In genomic region chr20:57476641-57477461, GRCh38 we compare ENCODE assay signal across 17 cellular contexts.
DNase-seq lines count a peak whose midpoint lies in the region; ATAC-seq and TF ChIP-seq lines count a peak whose summit lies in the region.
"Had no signal": no experiment of that assay in that cellular context is flagged by ENCODE, and none has a peak within 500 bp of the region (broad histone marks: within the 10 kb centered on the region; RNA-seq: fewer than 3 reads in every experiment).

No MANE protein-coding gene starts in this region.

- no peaks in the 10 kb centered on the region for H3K9me3 Mint-ChIP-seq in memory B cell
- no peaks in the 10 kb centered on the region for H3K9me3 Mint-ChIP-seq in stimulated activated naive B cell treated with anti-CD40 and anti-IgM and Interleukin-4, amounts not matched to agents 10 μg/mL and 1 μg/mL and 100 μg/mL, for 72 hours
- H3K9me3 Mint-ChIP-seq: activated CD4-positive, alpha-beta T cell treated with anti-CD3 and anti-CD28 coated beads, Interleukin-2, amount 10 ng/mL, durations not matched to agents 24 days and 14 days had no signal

- H3F3A ChIP-seq in SU-DHL-6 (ENCODE audit: insufficient read depth), result peaks cover 20% of the 10 kb centered on the region

- H3K27ac ChIP-seq in SU-DHL-6 (ENCODE audit: low read depth, low read length), result peak overlapping the region; percentile 76; the same call in 1 of the 2 replicates
- H3K27ac ChIP-seq: 22Rv1, adrenal gland, neural progenitor cell had no signal

- H3K9me3 ChIP-seq in SU-DHL-6 (ENCODE audit: insufficient read depth, low read length), result no peaks in the 10 kb centered on the region
- H3K9me3 ChIP-seq: adrenal gland, BE2C, HAP-1 had no signal

- H3K27me3 ChIP-seq in SU-DHL-6 (ENCODE audit: low read length), result no peaks in the 10 kb centered on the region
- H3K27me3 ChIP-seq: BE2C, neural progenitor cell had no signal

- H3K36me3 ChIP-seq in SU-DHL-6 (ENCODE audit: low read length), result no peaks in the 10 kb centered on the region
- H3K36me3 ChIP-seq: adrenal gland, BE2C, HAP-1, neural progenitor cell had no signal

- H3K9ac ChIP-seq in SU-DHL-6 (ENCODE audit: low read length), result peak overlapping the region; percentile 36; the same call in 1 of the 2 replicates
- H3K9ac ChIP-seq: neural progenitor cell had no signal

- H3K27ac Mint-ChIP-seq in memory B cell, result peak overlapping the region; percentile 67
- peak overlapping the region; percentile 59 for H3K27ac Mint-ChIP-seq in stimulated activated naive B cell treated with anti-CD40 and anti-IgM and Interleukin-4, amounts not matched to agents 10 μg/mL and 1 μg/mL and 100 μg/mL, for 72 hours
- H3K27ac Mint-ChIP-seq: activated CD4-positive, alpha-beta T cell treated with anti-CD3 and anti-CD28 coated beads, Interleukin-2, amount 10 ng/mL, durations not matched to agents 24 days and 14 days; neural progenitor cell had no signal

- TF ChIP-seq CTCF in SU-DHL-6 (IDR thresholded peaks at IDR 0.05; ENCODE audit: insufficient read depth, low read length, poor library complexity, severe bottlenecking), result no peak
- no peak for TF ChIP-seq CTCF in GM13977 (IDR thresholded peaks at IDR 0.05; ENCODE audit: extremely low read depth, insufficient read depth, missing control alignments)

- no peaks in the 10 kb centered on the region for H4K20me1 ChIP-seq in SU-DHL-6 (ENCODE audit: low read depth, low read length)

- peak overlapping the region; percentile 58 for H3K4me2 ChIP-seq in SU-DHL-6 (ENCODE audit: low read depth, low read length, poor library complexity, severe bottlenecking)
- H3K4me2 ChIP-seq: neural progenitor cell had no signal

- ATAC-seq in memory B cell (ENCODE audit: low read depth), result no peak
- no peak for ATAC-seq in stimulated activated naive B cell treated with anti-CD40 and anti-IgM and Interleukin-4, amounts not matched to agents 10 μg/mL and 1 μg/mL and 100 μg/mL, for 72 hours (replicated peaks)
- no peak for ATAC-seq in HG03045 (IDR thresholded peaks at IDR 0.05; ENCODE audit: unreplicated experiment)
- ATAC-seq in GM18502 (IDR thresholded peaks at IDR 0.05; ENCODE audit: poor library complexity, unreplicated experiment), result no peak

- DNase-seq in activated T-cell treated with anti-CD3 and anti-CD28 coated beads, Interleukin-2, amount 50 U/mL, for 1 hour, result peak; percentile 8
- no peak for DNase-seq in activated T-cell treated with anti-CD3 and anti-CD28 coated beads, Interleukin-2, amount 50 U/mL, for 48 hours
- DNase-seq in memory B cell (ENCODE audit: low spot score in 2 of 2) (no peak), GM13977 (ENCODE audit: low spot score) (no peak)
- DNase-seq in stimulated activated naive B cell treated with anti-CD40 and anti-IgM and Interleukin-4, amounts not matched to agents 10 μg/mL and 1 μg/mL and 100 μg/mL, for 72 hours, result no peak
- DNase-seq: activated CD4-positive, alpha-beta T cell treated with anti-CD3 and anti-CD28 coated beads, Interleukin-2, amount 10 ng/mL, durations not matched to agents 24 days and 14 days; activated gamma-delta T cell treated with Interleukin-2 at 50 U/mL for 16 hours; adrenal gland; BE2C; NCI-H2029 treated with DMSO at 0.1 percent for 48 hours; stimulated activated naive CD4-positive, alpha-beta T cell treated with Interleukin-2 at 50 U/mL for 16 hours had no signal

- H3K4me3 ChIP-seq in SU-DHL-6 (ENCODE audit: insufficient read depth, low read length, poor library complexity, severe bottlenecking), result no peak overlapping the region
- H3K4me3 ChIP-seq: adrenal gland, HAP-1, neural progenitor cell had no signal

- no peaks in the 10 kb centered on the region for H3K9me2 ChIP-seq in SU-DHL-6 (replicated peaks; ENCODE audit: insufficient read depth, low read length)

- in situ Hi-C loops in GM13977 (cut with MboI; ENCODE audit: low pct_unique_long_range_greater_than_20kb, low sequenced_read_pairs, unreplicated experiment), result no loop called here

- H3K79me2 ChIP-seq in SU-DHL-6 (ENCODE audit: insufficient read depth, low read length), result no peaks in the 10 kb centered on the region

- H3K27me3 Mint-ChIP-seq in memory B cell, result no peaks in the 10 kb centered on the region
- H3K27me3 Mint-ChIP-seq in stimulated activated naive B cell treated with anti-CD40 and anti-IgM and Interleukin-4, amounts not matched to agents 10 μg/mL and 1 μg/mL and 100 μg/mL, for 72 hours, result no peaks in the 10 kb centered on the region

- no peak overlapping the region for H2AFZ ChIP-seq in SU-DHL-6 (ENCODE audit: low read depth, low read length, severe bottlenecking)
- H2AFZ ChIP-seq: neural progenitor cell had no signal

- H3K36me3 Mint-ChIP-seq in memory B cell, result no peaks in the 10 kb centered on the region
- no peaks in the 10 kb centered on the region for H3K36me3 Mint-ChIP-seq in stimulated activated naive B cell treated with anti-CD40 and anti-IgM and Interleukin-4, amounts not matched to agents 10 μg/mL and 1 μg/mL and 100 μg/mL, for 72 hours
- H3K36me3 Mint-ChIP-seq: neural progenitor cell had no signal

- H3K4me1 Mint-ChIP-seq in memory B cell, result peaks cover 62% of the 10 kb centered on the region
- peaks cover 59 to 81% of the 10 kb centered on the region in 2 donors for H3K4me1 Mint-ChIP-seq in stimulated activated naive B cell treated with anti-CD40 and anti-IgM and Interleukin-4, amounts not matched to agents 10 μg/mL and 1 μg/mL and 100 μg/mL, for 72 hours

- H3K4me3 Mint-ChIP-seq in memory B cell, result no peak overlapping the region
- H3K4me3 Mint-ChIP-seq in stimulated activated naive B cell treated with anti-CD40 and anti-IgM and Interleukin-4, amounts not matched to agents 10 μg/mL and 1 μg/mL and 100 μg/mL, for 72 hours, result no peak overlapping the region
- H3K4me3 Mint-ChIP-seq: activated CD4-positive, alpha-beta T cell treated with anti-CD3 and anti-CD28 coated beads, Interleukin-2, amount 10 ng/mL, durations not matched to agents 24 days and 14 days; neural progenitor cell had no signal
